Comparison of ENCODE assay signal across 9 cellular contexts in genomic region chr3:71102111-71103039, GRCh38.
DNase-seq lines count a peak whose midpoint lies in the region; ATAC-seq and TF ChIP-seq lines count a peak whose summit lies in the region.
"Had no signal": no experiment of that assay in that cellular context is flagged by ENCODE, and none has a peak within 500 bp of the region (broad histone marks: within the 10 kb centered on the region; RNA-seq: fewer than 3 reads in every experiment).

No MANE protein-coding gene starts in this region.

- intact Hi-C loops in tibial artery (cut with DNase I; ENCODE audit: low total_unique reads), result no loop called here

- peaks cover 44% of the 10 kb centered on the region for H3K36me3 Mint-ChIP-seq in activated naive CD8-positive, alpha-beta T cell

- H3K27me3 ChIP-seq in right atrium auricular region (no peaks in the 10 kb centered on the region), tibial artery (no peaks in the 10 kb centered on the region)

- H3K4me3 ChIP-seq in right atrium auricular region (no peak overlapping the region), tibial artery (peak overlapping the region; percentile 2 to 9)

- DNase-seq in NOMO-1 (lab: John Stamatoyannopoulos, UW; ENCODE audit: unreplicated experiment in 2 of 2) (peak; percentile 5 to 75), NOMO-1 treated with dmso at 0.1 percent for 144 hours (lab: John Stamatoyannopoulos, UW; ENCODE audit: unreplicated experiment) (no peak), right atrium auricular region (ENCODE audit: low spot score) (no peak), tibial artery (no peak)

- peak overlapping the region; percentile 83 for H3K4me3 Mint-ChIP-seq in activated naive CD8-positive, alpha-beta T cell

- H3K9me3 Mint-ChIP-seq in activated naive CD8-positive, alpha-beta T cell (ENCODE audit: low read depth), result no peaks in the 10 kb centered on the region
- H3K9me3 Mint-ChIP-seq: stimulated activated effector memory CD8-positive, alpha-beta T cell treated with anti-CD3 and anti-CD28 coated beads, Interleukin-12 subunit alpha, Interleukin-12 subunit beta, amount 100 ng/mL, for 72 hours had no signal

- H3K9me3 ChIP-seq in right atrium auricular region, result no peaks in the 10 kb centered on the region
- H3K9me3 ChIP-seq in tibial artery, result no peaks in the 10 kb centered on the region

- H3K27ac ChIP-seq in right atrium auricular region, result peak overlapping the region; percentile 9 to 29
- peak overlapping the region; percentile 48 to 69 for H3K27ac ChIP-seq in tibial artery

- H3K27me3 Mint-ChIP-seq in activated naive CD8-positive, alpha-beta T cell, result no peaks in the 10 kb centered on the region

- H3K4me1 ChIP-seq in right atrium auricular region (peaks cover 0 to 52% of the 10 kb centered on the region in 2 donors), tibial artery (peaks cover 0 to 93% (median 62%) of the 10 kb centered on the region in 4 donors)

- ATAC-seq in HG03571 (IDR thresholded peaks at IDR 0.05; ENCODE audit: unreplicated experiment), result no peak
- no peak for ATAC-seq in GM18519 (IDR thresholded peaks at IDR 0.05; ENCODE audit: low FRiP score, unreplicated experiment)
- no peak for ATAC-seq in HG02840 (IDR thresholded peaks at IDR 0.05; ENCODE audit: low FRiP score, unreplicated experiment)
- ATAC-seq: stimulated activated effector memory CD8-positive, alpha-beta T cell treated with anti-CD3 and anti-CD28 coated beads, Interleukin-12 subunit alpha, Interleukin-12 subunit beta, amount 100 ng/mL, for 72 hours had no signal

- H3K27ac Mint-ChIP-seq in activated naive CD8-positive, alpha-beta T cell, result peak overlapping the region; percentile 99

- no peaks in the 10 kb centered on the region for H3K36me3 ChIP-seq in right atrium auricular region
- no peaks in the 10 kb centered on the region for H3K36me3 ChIP-seq in tibial artery

- H3K4me1 Mint-ChIP-seq in activated naive CD8-positive, alpha-beta T cell (ENCODE audit: low read depth), result peaks cover 92% of the 10 kb centered on the region

- TF ChIP-seq CTCF in right atrium auricular region (IDR thresholded peaks at IDR 0.05) (no peak), tibial artery (IDR thresholded peaks at IDR 0.05) (no peak)

Comparison
In these comparisons a context has a peak if more than half of its experiments do, and no peak if none do; other contexts are left out.
1. DNase-seq: peak in NOMO-1 (2 of 2); none in NOMO-1 treated with dmso at 0.1 percent for 144 hours (single experiment), right atrium auricular region (single experiment) and tibial artery (0 of 2).
2. H3K4me3 ChIP-seq: peak in tibial artery (2 of 2); none in right atrium auricular region (0 of 2).